Comparison of ENCODE assay signal across 1 cellular context in the genomic region with DNA sequence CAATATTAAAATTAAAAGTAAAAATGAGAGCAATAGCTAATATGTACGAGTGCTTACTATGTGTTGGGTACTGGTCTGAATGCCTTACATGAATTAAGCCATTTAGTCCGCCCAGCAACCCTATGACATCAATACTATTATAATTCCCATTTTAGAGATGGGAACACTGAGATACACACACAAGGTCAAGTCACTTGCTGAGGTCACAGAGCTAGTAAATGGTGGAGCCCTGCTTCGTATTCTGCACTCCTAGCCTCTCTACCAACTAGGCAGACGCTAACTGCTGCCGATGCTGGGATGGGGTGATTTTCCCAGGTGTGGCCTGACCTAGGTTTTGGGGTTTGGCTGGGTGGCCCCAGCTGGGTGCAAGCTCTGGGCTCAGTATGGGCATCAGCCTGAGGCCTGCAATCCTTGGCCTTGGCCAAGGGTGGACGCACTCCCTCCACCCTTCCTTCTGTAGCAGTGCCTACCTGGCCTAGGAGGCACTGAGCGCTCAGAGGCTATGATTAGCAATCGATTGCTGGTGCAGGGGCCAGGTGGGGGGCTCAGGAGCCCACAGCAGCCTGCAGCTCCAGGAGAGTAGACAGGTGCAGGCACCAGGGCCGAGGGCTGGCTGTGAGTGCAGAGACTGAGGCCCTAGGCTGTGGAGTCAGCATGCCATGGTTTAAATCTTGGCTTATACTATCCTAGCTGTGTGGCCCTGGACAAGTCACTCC.
TF ChIP-seq lines count a peak whose summit lies in the region.

No MANE protein-coding gene starts in this region.

TF ChIP-seq in K562, 482 proteins besides CTCF, POLR2A, EP300 and RAD21:
- TF ChIP-seq, protein P1, sequence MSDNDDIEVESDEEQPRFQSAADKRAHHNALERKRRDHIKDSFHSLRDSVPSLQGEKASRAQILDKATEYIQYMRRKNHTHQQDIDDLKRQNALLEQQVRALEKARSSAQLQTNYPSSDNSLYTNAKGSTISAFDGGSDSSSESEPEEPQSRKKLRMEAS (CRISPR knock-in tag; IDR thresholded peaks at IDR 0.05), result 0 out of 2 replicates have a peak, but pooled peaks have one; percentile 15
- TF ChIP-seq ZNF143 (CRISPR knock-in tag; IDR thresholded peaks at IDR 0.05) (0 out of 2 replicates have a peak, but pooled peaks have one; percentile 24), CEBPB (tag; IDR thresholded peaks at IDR 0.05) (no peak), RBM25 (IDR thresholded peaks at IDR 0.05; ENCODE audit: low read depth, low read length, severe bottlenecking) (peak; percentile 96), TBL1XR1 (IDR thresholded peaks at IDR 0.05; ENCODE audit: low read length in 2 of 2) (no peak), ESRRA (IDR thresholded peaks at IDR 0.05; ENCODE audit: borderline replicate concordance, low read depth) (peak; percentile 97), ADNP (tag; IDR thresholded peaks at IDR 0.05) (peak; percentile 76), PTTG1 (tag; IDR thresholded peaks at IDR 0.05; ENCODE audit: low read depth) (no peak), SREBF2 (CRISPR knock-in tag; IDR thresholded peaks at IDR 0.05) (no peak), CBX3 (IDR thresholded peaks at IDR 0.05; ENCODE audit: borderline replicate concordance in 1 of 2, low read length in 2 of 2) (0 out of 3 replicates have a peak, but pooled peaks of 1 of the 2 experiments have one; percentile 12), CBX1 (IDR thresholded peaks at IDR 0.05; ENCODE audit: low read depth) (no peak), HDAC2 (IDR thresholded peaks at IDR 0.05) (peak; percentile 67; the same call in 1 of the 2 replicates), SMARCA5 (IDR thresholded peaks at IDR 0.05) (peak; percentile 75), RCOR1 (IDR thresholded peaks at IDR 0.05; ENCODE audit: borderline replicate concordance in 1 of 2, low read depth in 2 of 2, low read length in 2 of 2) (peak in 1 of 2 experiments; percentile 36; a peak in 1 of 4 replicates), BCOR (IDR thresholded peaks at IDR 0.05) (peak; percentile 92), PHF21A (IDR thresholded peaks at IDR 0.05; ENCODE audit: borderline replicate concordance, low read depth) (no peak), ZKSCAN1 (IDR thresholded peaks at IDR 0.05; ENCODE audit: low read depth, low read length) (0 out of 2 replicates have a peak, but pooled peaks have one; percentile 24), KDM1A (IDR thresholded peaks at IDR 0.05) (peak; percentile 72 to 83), ZNF121 (CRISPR knock-in tag; conservative IDR thresholded peaks at IDR 0.05) (0 out of 2 replicates have a peak, but pooled peaks have one; percentile 18)
